Comparison of ENCODE assay signal across 8 cellular contexts in genomic region chr1:15975805-15976680, GRCh38. TPM values are rescaled to one million over a fixed set of nuclear protein-coding genes. Genes with fewer than 3 reads are reported as not detected.
DNase-seq lines count a peak whose midpoint lies in the region; ATAC-seq and TF ChIP-seq lines count a peak whose summit lies in the region.

Gene ZBTB17, minus strand, starts transcription at chr1:15976101. Its CDS starts 27,606 bp downstream, at chr1:15948495.

- H3K27ac ChIP-seq in liver (ENCODE audit: low read depth in 1 of 2, low read length in 2 of 2), result peak within 1 kb of the TSS; percentile 33 to 65

- DNase-seq in C1 segment of cervical spinal cord (lab: John Stamatoyannopoulos, UW), result peak; percentile 46 to 94 (median 82)
- peak; percentile 97 for DNase-seq in NCI-H82 (lab: John Stamatoyannopoulos, UW)
- peak; percentile 96 for DNase-seq in activated CD4-positive, alpha-beta T cell treated with anti-CD3 and anti-CD28 coated beads, Interleukin-2, amount 50 U/mL, for 48 hours
- DNase-seq in dermis microvascular lymphatic vessel endothelial cell (ENCODE audit: low read depth in 2 of 2), result peak; percentile 87 to 93
- peak; percentile 97 for DNase-seq in stimulated activated CD4-positive, alpha-beta T cell treated with anti-CD3 and anti-CD28 coated beads, Interleukin-4, amount 100 ng/mL, for 1 hour

- peaks cover 2 to 12% (median 9%) of the 10 kb centered on the region in 4 donors for H3K36me3 ChIP-seq in liver (ENCODE audit: control insufficient read depth in 4 of 4, insufficient read depth in 3 of 4, low read depth in 1 of 4, low read length in 3 of 4)

- H3K27me3 ChIP-seq in liver (ENCODE audit: control insufficient read depth in 4 of 4, insufficient read depth in 4 of 4, low read length in 3 of 4), result no peaks in the 10 kb centered on the region

- TF ChIP-seq RAD21 in liver (IDR thresholded peaks at IDR 0.05), result peak in 1 of 2 donors; percentile 21

- peak; percentile 80 for ATAC-seq in GM19397 (IDR thresholded peaks at IDR 0.05; ENCODE audit: unreplicated experiment)
- ATAC-seq in HG03575 (IDR thresholded peaks at IDR 0.05; ENCODE audit: extremely low read depth, insufficient number of reproducible peaks, low FRiP score, unreplicated experiment), result peak; percentile 39

- TF ChIP-seq CTCF in liver (IDR thresholded peaks at IDR 0.05; ENCODE audit: low read depth, low read length, missing input control), result no peak

- peak within 1 kb of the TSS; percentile 69 to 96 (median 72) for H3K4me3 ChIP-seq in liver (ENCODE audit: low read depth in 1 of 3, low read length in 3 of 3)

- H3K9ac ChIP-seq in liver (ENCODE audit: low read depth in 1 of 2, low read length in 2 of 2), result peak within 1 kb of the TSS; percentile 43 to 67

- H3K9me3 ChIP-seq in liver (ENCODE audit: control insufficient read depth in 4 of 4, low read length in 3 of 4), result no peaks in the 10 kb centered on the region

- WGBS in liver, result 8% methylated on average over 47 of the region's 47 CpGs

- peaks cover 0 to 11% (median 10%) of the 10 kb centered on the region in 4 donors for H3K4me1 ChIP-seq in liver (ENCODE audit: control insufficient read depth in 4 of 4, insufficient read depth in 4 of 4, low read length in 3 of 4)

TF ChIP-seq in liver, 16 proteins besides CTCF, POLR2A, EP300 and RAD21:
- no peak for TF ChIP-seq FOXA2 (IDR thresholded peaks at IDR 0.05)
- TF ChIP-seq GABPA (IDR thresholded peaks at IDR 0.05 in 1 of 2, conservative IDR thresholded peaks at IDR 0.05 in 1 of 2), result peak in 1 of 2 donors; percentile 86
- TF ChIP-seq JUND (IDR thresholded peaks at IDR 0.05), result no peak
- peak; percentile 18 to 42 for TF ChIP-seq RXRA (IDR thresholded peaks at IDR 0.05)
- peak in 1 of 2 donors; percentile 3 for TF ChIP-seq HNF4A (conservative IDR thresholded peaks at IDR 0.05)
- no peak for TF ChIP-seq REST (IDR thresholded peaks at IDR 0.05)
- TF ChIP-seq ZBTB33 (IDR thresholded peaks at IDR 0.05), result peak; percentile 33
- peak; percentile 17 for TF ChIP-seq MAX (IDR thresholded peaks at IDR 0.05)
- TF ChIP-seq TAF1 (conservative IDR thresholded peaks at IDR 0.05), result no peak
- no peak for TF ChIP-seq HNF4G (IDR thresholded peaks at IDR 0.05)
- TF ChIP-seq NR2F2 (IDR thresholded peaks at IDR 0.05), result no peak
- TF ChIP-seq ATF3 (IDR thresholded peaks at IDR 0.05), result no peak
- TF ChIP-seq SP1 (IDR thresholded peaks at IDR 0.05), result no peak
- TF ChIP-seq YY1 (IDR thresholded peaks at IDR 0.05), result peak; percentile 100
- no peak for TF ChIP-seq EGR1 (IDR thresholded peaks at IDR 0.05; ENCODE audit: low read depth in 2 of 2)
- TF ChIP-seq FOXA1 (IDR thresholded peaks at IDR 0.05), result no peak

RNA-seq across cellular contexts. Expression of gene ZBTB17, which starts in this region (rescaled TPM):
- total RNA-seq in dermis microvascular lymphatic vessel endothelial cell (33.5 and 38.4 TPM in 2 replicates), liver (10 to 100 TPM; 10.4 to 15.1 TPM)
- 1 to 10 TPM; 8.9 to 9.4 TPM for polyA plus RNA-seq in liver

Comparison
In these comparisons a context has a peak if more than half of its experiments do, and no peak if none do; other contexts are left out.
1. Peak in every context shown above with its lines: DNase-seq, ATAC-seq, H3K4me3 ChIP-seq and H3K27ac ChIP-seq.